In the genomic region with DNA sequence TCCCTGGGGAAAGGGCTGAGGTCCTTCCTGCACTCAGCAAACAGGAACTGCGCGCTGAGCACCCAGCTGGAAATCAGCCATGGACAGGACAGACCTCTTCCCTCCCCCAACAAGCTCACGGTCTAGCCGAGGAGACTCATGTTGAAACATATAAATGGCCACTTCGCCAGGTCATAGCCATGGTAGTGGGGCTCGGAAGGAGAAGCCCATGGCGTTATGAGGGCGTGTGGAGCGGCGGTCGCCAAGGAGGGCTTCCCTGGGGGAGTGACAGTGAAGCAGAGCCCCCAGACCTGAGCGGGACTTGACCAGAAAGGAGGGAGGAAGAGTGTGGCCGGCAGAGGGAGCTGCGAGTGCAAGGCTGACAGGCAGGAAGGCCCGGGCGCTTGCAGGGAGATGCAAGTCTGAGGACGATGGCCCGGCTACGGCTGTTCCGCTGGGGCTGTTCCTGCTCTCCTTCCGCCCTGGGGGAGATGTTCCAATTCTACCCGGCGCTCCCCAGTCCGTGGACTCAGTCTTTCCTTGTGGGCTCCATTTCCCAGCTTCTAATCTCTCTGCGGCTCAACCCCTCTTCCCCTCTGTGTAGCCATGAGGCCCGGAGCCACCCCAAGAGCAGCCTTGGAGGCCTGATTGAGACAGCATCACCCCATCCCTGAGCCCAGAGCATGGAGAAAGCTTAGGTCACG, we compare ENCODE assay signal across 8 cellular contexts. TPM values are rescaled to one million over a fixed set of nuclear protein-coding genes. Genes with fewer than 3 reads are reported as not detected.
DNase-seq lines count a peak whose midpoint lies in the region; ATAC-seq, FAIRE-seq and TF ChIP-seq lines count a peak whose summit lies in the region.

No MANE protein-coding gene starts in this region.

- ATAC-seq in heart left ventricle (peak; percentile 87 to 97 (median 96)), HG03139 (IDR thresholded peaks at IDR 0.05; ENCODE audit: unreplicated experiment) (no peak)

- peak overlapping the region in 1 of 12 donors; percentile 3 for H3K27ac ChIP-seq in heart left ventricle
- H3K27ac ChIP-seq in transverse colon = no peak overlapping the region

- no peaks in the 10 kb centered on the region for H3K36me3 ChIP-seq in heart left ventricle
- no peaks in the 10 kb centered on the region for H3K36me3 ChIP-seq in transverse colon

- TF ChIP-seq CTCF in heart left ventricle (IDR thresholded peaks at IDR 0.05) (peak; percentile 77 to 95 (median 88)), transverse colon (IDR thresholded peaks at IDR 0.05) (peak; percentile 76 to 85 (median 84))

- H3K27me3 ChIP-seq in heart left ventricle = no peaks in the 10 kb centered on the region
- H3K27me3 ChIP-seq in transverse colon = no peaks in the 10 kb centered on the region

- TF ChIP-seq EP300 in transverse colon (IDR thresholded peaks at IDR 0.05; ENCODE audit: low read depth) = no peak

- H3K4me3 ChIP-seq in heart left ventricle = peak overlapping the region in 10 of 12 donors; percentile 8 to 49 (median 33)
- peak overlapping the region in 1 of 4 donors; percentile 20 for H3K4me3 ChIP-seq in transverse colon

- H3K4me1 ChIP-seq in heart left ventricle = peaks cover 0 to 16% (median 8%) of the 10 kb centered on the region in 12 donors
- H3K4me1 ChIP-seq in transverse colon = peaks cover 0 to 10% (median 7%) of the 10 kb centered on the region in 4 donors

- TF ChIP-seq POLR2A in heart left ventricle (IDR thresholded peaks at IDR 0.05) = no peak
- no peak for TF ChIP-seq POLR2A in transverse colon (IDR thresholded peaks at IDR 0.05)

- FAIRE-seq in GM18507 (lab: Jason Lieb, UNC) = peak; percentile 81

- in situ Hi-C loops in transverse colon (cut with MboI; ENCODE audit: low pct_ligation_motif_present in 1 of 4, low pct_unique_long_range_greater_than_20kb in 1 of 4, low sequenced_read_pairs in 3 of 4) = loop anchor here (10.0 to 25.0 kb wide), 4 partner anchors 115 to 387 kb away; a partner anchor contains a TSS

- DNase-seq in GM18507 (ENCODE audit: extremely low spot score, insufficient read length, low read depth) (peak; percentile 82), NCI-H146 treated with DMSO at 0.1 percent for 48 hours (lab: John Stamatoyannopoulos, UW; ENCODE audit: unreplicated experiment) (peak; percentile 48), SW480 (ENCODE audit: low spot score) (peak; percentile 82), heart left ventricle (peak; percentile 87 to 96 (median 92)), pons (ENCODE audit: low spot score) (peak; percentile 77), transverse colon (peak; percentile 89)
- DNase-seq in activated naive CD8-positive, alpha-beta T cell treated with anti-CD3 and anti-CD28 coated beads, Interleukin-2, amount 50 U/mL, for 16 hours (ENCODE audit: low read depth, low spot score) = peak; percentile 80

- WGBS in heart left ventricle, 4 donors = 8 to 9% (median 9%) methylated on average over 26 to 27 of the region's 27 CpGs
- 0 to 9% methylated on average over 1 to 27 of the region's 27 CpGs for WGBS in transverse colon (ENCODE audit: low coverage in 1 of 2), 2 donors

- no peaks in the 10 kb centered on the region for H3K9me3 ChIP-seq in heart left ventricle
- H3K9me3 ChIP-seq in transverse colon = no peaks in the 10 kb centered on the region

- intact Hi-C loops in heart left ventricle (cut with DNase I) = loop anchor here in 8 of 10 donors (2.0 to 10.0 kb wide), 6 partner anchors 75 to 397 kb away; a partner anchor contains a TSS
- intact Hi-C loops in transverse colon (cut with DNase I; ENCODE audit: low total_unique reads) = loop anchor here (10.0 kb wide), 1 partner anchor 125 kb away; no protein-coding TSS in a partner anchor

RNA-seq across cellular contexts. Expression of a gene that starts 43.9 kb away (rescaled TPM):
- total RNA-seq in heart left ventricle (100 to 1,000 TPM in 8 of 9 donors, 10 to 100 TPM in 1; 88.2 to 193 (median 126) TPM), transverse colon (100 to 1,000 TPM in 2 of 4 donors, 10 to 100 TPM in 2; 73.7 to 171 (median 98.9) TPM)
- polyA plus RNA-seq in heart left ventricle = 10 to 100 TPM; 59.9 to 71.2 TPM
